1 cellular context compared by ENCODE assay signal in genomic region chr10:14466256-14466655, GRCh38.
TF ChIP-seq lines count a peak whose summit lies in the region.

No MANE protein-coding gene starts in this region.

TF ChIP-seq in H1, 55 proteins besides CTCF, POLR2A, EP300 and RAD21 (continued from another document):
- TF ChIP-seq CHD7 (IDR thresholded peaks at IDR 0.05; ENCODE audit: insufficient replicate concordance, low read length): no peak
- TF ChIP-seq KDM1A (IDR thresholded peaks at IDR 0.05; ENCODE audit: borderline replicate concordance, low read length): no peak
- no peak for TF ChIP-seq CBX8 (IDR thresholded peaks at IDR 0.05; ENCODE audit: borderline replicate concordance, low read depth, low read length)
- no peak for TF ChIP-seq CTBP2 (IDR thresholded peaks at IDR 0.05; ENCODE audit: borderline replicate concordance, insufficient read depth, insufficient read length, low read length)
- TF ChIP-seq, protein P1, sequence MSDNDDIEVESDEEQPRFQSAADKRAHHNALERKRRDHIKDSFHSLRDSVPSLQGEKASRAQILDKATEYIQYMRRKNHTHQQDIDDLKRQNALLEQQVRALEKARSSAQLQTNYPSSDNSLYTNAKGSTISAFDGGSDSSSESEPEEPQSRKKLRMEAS (IDR thresholded peaks at IDR 0.05): no peak
- TF ChIP-seq CHD1 (IDR thresholded peaks at IDR 0.05; ENCODE audit: low read depth, low read length): no peak
- no peak for TF ChIP-seq ASH2L (IDR thresholded peaks at IDR 0.05; ENCODE audit: low read length)
- no peak for TF ChIP-seq POLR2AphosphoS5 (IDR thresholded peaks at IDR 0.05; ENCODE audit: low read depth, low read length)
- TF ChIP-seq TBP (IDR thresholded peaks at IDR 0.05; ENCODE audit: low read depth, low read length): no peak
